ENCODE assay signal across 13 cellular contexts in genomic region chr15:49036650-49037545, GRCh38. TPM values are rescaled to one million over a fixed set of nuclear protein-coding genes. Genes with fewer than 3 reads are reported as not detected.
DNase-seq lines count a peak whose midpoint lies in the region; ATAC-seq, FAIRE-seq and TF ChIP-seq lines count a peak whose summit lies in the region.
"Had no signal": no experiment of that assay in that cellular context is flagged by ENCODE, and none has a peak within 500 bp of the region (broad histone marks: within the 10 kb centered on the region; RNA-seq: fewer than 3 reads in every experiment).

No MANE protein-coding gene starts in this region.

- POLR2A ChIA-PET in GM12878 (lab: Charles Lee), result interaction anchor here (0.6 to 1.5 kb wide), 3 partner anchors 11 to 307 kb away, joined by 3 to 11 read pairs (median 4); no protein-coding TSS in a partner anchor

- H4K20me1 ChIP-seq in GM12878 (ENCODE audit: control insufficient read depth, insufficient read depth), result no peaks in the 10 kb centered on the region

- TF ChIP-seq EP300 in GM12878 (IDR thresholded peaks at IDR 0.05; ENCODE audit: borderline replicate concordance in 1 of 2, control insufficient read depth in 1 of 2, low read depth in 2 of 2, low read length in 2 of 2), result no peak

- CTCF ChIA-PET in GM12878 (lab: Yijun Ruan, JAX), result interaction anchor here (0.6 to 2.1 kb wide), 4 partner anchors 10 to 104 kb away, joined by 3 to 6 read pairs (median 6); partner anchors contain the start of gene SECISBP2L

- RAD21 ChIA-PET in GM12878 (lab: Charles Lee; ENCODE audit: unreplicated experiment), result interaction anchor here (1.9 kb wide), 1 partner anchor 9 kb away, joined by 4 read pairs; the partner anchor contains the start of gene SECISBP2L

- TF ChIP-seq CTCF in GM12878 (IDR thresholded peaks at IDR 0.05 in 2 of 3, conservative IDR thresholded peaks at IDR 0.05 in 1 of 3; ENCODE audit: control insufficient read depth in 2 of 3, extremely low read depth in 1 of 3, insufficient read depth in 1 of 3, low read depth in 3 of 3, low read length in 3 of 3), result no peak

- H2AK5ac ChIP-seq in mesenchymal stem cell (ENCODE audit: low read length, severe bottlenecking), result no peak overlapping the region

- H3K27me3 ChIP-seq in GM12878 (replicated peaks in 1 of 2; ENCODE audit: control insufficient read depth in 2 of 2, insufficient read depth in 2 of 2, low read length in 1 of 2) (no peaks in the 10 kb centered on the region), mesenchymal stem cell (ENCODE audit: control insufficient read depth in 1 of 2, insufficient read depth in 1 of 2, low read length in 2 of 2) (no peaks in the 10 kb centered on the region)

- no peak overlapping the region for H2BK120ac ChIP-seq in mesenchymal stem cell (ENCODE audit: low read depth, low read length)

- H3K4me2 ChIP-seq in GM12878 (ENCODE audit: control insufficient read depth, insufficient read depth) (no peak overlapping the region), mesenchymal stem cell (ENCODE audit: low read length, poor library complexity, severe bottlenecking) (no peak overlapping the region)

- no peak overlapping the region for H3K14ac ChIP-seq in mesenchymal stem cell (ENCODE audit: low read length in 2 of 2)

- H3K9me3 ChIP-seq in GM12878 (replicated peaks; ENCODE audit: control insufficient read depth, insufficient read depth, low read length), result no peaks in the 10 kb centered on the region; the same call in 2 of the 3 replicates
- H3K9me3 ChIP-seq in mesenchymal stem cell (ENCODE audit: control insufficient read depth, low read length), result no peaks in the 10 kb centered on the region

- H3K4ac ChIP-seq in mesenchymal stem cell (ENCODE audit: low read depth in 1 of 2, low read length in 2 of 2), result no peak overlapping the region

- H3K23ac ChIP-seq in mesenchymal stem cell (ENCODE audit: low read length in 2 of 2), result no peak overlapping the region

- DNase-seq in ELR (ENCODE audit: low read depth) (peak; percentile 92), M059J (ENCODE audit: low read depth) (peak; percentile 19), GM12878 (ENCODE audit: low read depth, low spot score) (no peak), mesenchymal stem cell (peak; percentile 65), SKM-1 (lab: John Stamatoyannopoulos, UW; ENCODE audit: unreplicated experiment) (no peak), cerebellar cortex (ENCODE audit: low spot score) (no peak)
- no peak for DNase-seq in stimulated activated CD4-positive, alpha-beta T cell treated with anti-CD3 and anti-CD28 coated beads, Interleukin-4, amount 100 ng/mL, for 24 hours
- DNase-seq: MV-4-11, naive B cell, NCI-H774, small intestine had no signal

- in situ Hi-C loops in GM12878 (cut with MboI), result no loop called here

- H2BK12ac ChIP-seq in mesenchymal stem cell (ENCODE audit: low read length in 2 of 2), result no peak overlapping the region

- intact Hi-C loops in GM12878 (cut with micrococcal nuclease; ENCODE audit: unreplicated experiment), result no loop called here

- no peak overlapping the region for H3K4me3 ChIP-seq in GM12878
- no peak overlapping the region for H3K4me3 ChIP-seq in mesenchymal stem cell (ENCODE audit: insufficient read depth in 1 of 2, low read depth in 1 of 2, low read length in 2 of 2)

- H3K79me1 ChIP-seq in mesenchymal stem cell (replicated peaks; ENCODE audit: low read length, poor library complexity, severe bottlenecking), result peaks cover 13% of the 10 kb centered on the region

- H3K27ac ChIP-seq in GM12878 (ENCODE audit: control insufficient read depth, insufficient read depth) (no peak overlapping the region), mesenchymal stem cell (ENCODE audit: low read length, poor library complexity, severe bottlenecking) (peak overlapping the region; percentile 67)

- no peak for TF ChIP-seq POLR2A in GM12878 (IDR thresholded peaks at IDR 0.05; ENCODE audit: low read depth, low read length)

- 78% methylated on average over 3 of the region's 3 CpGs for WGBS in GM12878 (ENCODE audit: insufficient coverage, insufficient replicate concordance, low lambda C conversion rate, missing lambda C conversion rate)
- 11% methylated on average over 2 of the region's 3 CpGs for WGBS in mesenchymal stem cell

- ATAC-seq in GM12878, result peak; percentile 29; the same call in 1 of the 3 replicates
- no peak for ATAC-seq in HG02970 (IDR thresholded peaks at IDR 0.05; ENCODE audit: low FRiP score, unreplicated experiment)

- no peak for TF ChIP-seq RAD21 in GM12878 (IDR thresholded peaks at IDR 0.05; ENCODE audit: insufficient read depth, low read depth, low read length)

- no peak overlapping the region for H2AFZ ChIP-seq in GM12878 (ENCODE audit: control insufficient read depth, low read depth, low read length)
- H2AFZ ChIP-seq in mesenchymal stem cell (ENCODE audit: low read depth, low read length), result no peak overlapping the region

- no peak overlapping the region for H2BK5ac ChIP-seq in mesenchymal stem cell (ENCODE audit: low read depth, low read length, poor library complexity, severe bottlenecking)

- H3K79me2 ChIP-seq in GM12878 (ENCODE audit: control insufficient read depth, insufficient read depth, low read length), result peaks cover 18% of the 10 kb centered on the region

- no peak overlapping the region for H2BK15ac ChIP-seq in mesenchymal stem cell (ENCODE audit: low read depth, poor library complexity, severe bottlenecking)

- no peak overlapping the region for H3K9ac ChIP-seq in GM12878 (ENCODE audit: control insufficient read depth, insufficient read depth, low read length)
- no peak overlapping the region for H3K9ac ChIP-seq in mesenchymal stem cell (ENCODE audit: low read length)

- no peak overlapping the region for H4K8ac ChIP-seq in mesenchymal stem cell (ENCODE audit: low read length)

- no peak overlapping the region for H3K18ac ChIP-seq in mesenchymal stem cell (ENCODE audit: low read depth in 1 of 2, low read length in 2 of 2)

- H3K4me1 ChIP-seq in GM12878 (ENCODE audit: control insufficient read depth, insufficient read depth, low read length) (no peaks in the 10 kb centered on the region), mesenchymal stem cell (ENCODE audit: control insufficient read depth, insufficient read depth, low read depth, low read length) (no peaks in the 10 kb centered on the region)

- SMC1A ChIA-PET in GM12878 (lab: Charles Lee; ENCODE audit: uncharacterized antibody, unreplicated experiment), result interaction anchor here (0.6 to 3.1 kb wide), 5 partner anchors 9 to 1560 kb away, joined by 3 to 15 read pairs (median 6); partner anchors contain the start of gene SECISBP2L

- TSS peak; percentile 3 for BruUV-seq in GM12878 (replicated peaks; lab: Mats Ljungman, UMichigan)

- H4K91ac ChIP-seq in mesenchymal stem cell (ENCODE audit: low read length), result no peak overlapping the region

- H3K36me3 ChIP-seq in GM12878 (ENCODE audit: control insufficient read depth in 2 of 2, insufficient read depth in 2 of 2, low read length in 1 of 2) (peaks cover 3 to 6% of the 10 kb centered on the region in 2 experiments; a peak in 3 of 4 replicates), mesenchymal stem cell (ENCODE audit: control insufficient read depth in 1 of 2, insufficient read depth in 2 of 2, low read depth in 1 of 2, low read length in 2 of 2) (peaks cover 6 to 45% of the 10 kb centered on the region in 2 experiments)

- no peak for FAIRE-seq in GM12878 (lab: Jason Lieb, UNC)
- FAIRE-seq: H1, small intestine had no signal

TF ChIP-seq in GM12878, 131 proteins besides CTCF, POLR2A, EP300 and RAD21 (continues in another document):
- TF ChIP-seq CHD1 (IDR thresholded peaks at IDR 0.05; ENCODE audit: low read depth, low read length) (no peak), ZNF217 (IDR thresholded peaks at IDR 0.05) (no peak), MAX (IDR thresholded peaks at IDR 0.05; ENCODE audit: low read depth, low read length) (no peak)

RNA-seq across cellular contexts. Expression of gene SECISBP2L, which starts 9.3 kb away (rescaled TPM):
- total RNA-seq in M059J (2014; rRNA removed; shearing (Covaris generic)), result 15.0 and 19.7 TPM in 2 replicates
- 131 and 136 TPM in 2 replicates for total RNA-seq in GM12878 (2013; cell fraction: nucleolus; rRNA removed)
- 9.2 and 12.4 TPM in 2 replicates for total RNA-seq in GM12878 (2014; rRNA removed)
- 15.0 and 15.3 TPM in 2 replicates for total RNA-seq in GM12878 (2014; rRNA removed; fragmentation: Illumina TruSeq; extraction: Trizol)
- 15.8 and 16.2 TPM in 2 replicates for total RNA-seq in GM12878 (2021)
- polyA plus RNA-seq in GM12878 (2011; ENCODE audit: low read depth), result 6.0 TPM
- polyA plus RNA-seq in GM12878 (2011; rRNA removed), result 24.2 and 30.2 TPM in 2 replicates
- 10.4 and 14.5 TPM in 2 replicates for polyA plus RNA-seq in GM12878 (2011; cell fraction: cytosol; rRNA removed)
- 20.1 and 21.8 TPM in 2 replicates for polyA plus RNA-seq in GM12878 (2011; cell fraction: nucleus; rRNA removed)
- polyA plus RNA-seq in GM12878 (2012), result 12.5 and 15.1 TPM in 2 replicates
- polyA plus RNA-seq in GM12878 (2014; fragmentation: Illumina TruSeq; extraction: Trizol), result 11.8 and 14.0 TPM in 2 replicates
- polyA plus RNA-seq in GM12878 (2014; fragmentation: Nextera tagmentation; extraction: Ambion mirVana), result 1 to 10 TPM; 1.4 to 2.8 TPM
- polyA plus RNA-seq in GM12878 (2014; rRNA removed), result 7.0 and 7.5 TPM in 2 replicates
- polyA plus RNA-seq in GM12878 (2016; fragmentation: Nextera tagmentation; extraction: Ambion mirVana), result 10 to 100 TPM; 10.4 TPM
- 39.2 and 48.4 TPM in 2 replicates for polyA minus RNA-seq in GM12878 (2011; rRNA and poly(A)+ RNA removed)
- 11.4 and 15.6 TPM in 2 replicates for polyA minus RNA-seq in GM12878 (2011; cell fraction: cytosol; rRNA and poly(A)+ RNA removed)
- 32.4 and 40.4 TPM in 2 replicates for polyA minus RNA-seq in GM12878 (2011; cell fraction: nucleus; rRNA and poly(A)+ RNA removed)
- polyA plus RNA-seq in mesenchymal stem cell (2013, experiment 1 of 2), result 21.1 TPM
- 17.6 TPM for polyA plus RNA-seq in mesenchymal stem cell (2013, experiment 2 of 2)

Comparison
In these comparisons a context has a peak if more than half of its experiments do, and no peak if none do; other contexts are left out.
1. DNase-seq: peak in ELR (single experiment), M059J (single experiment) and mesenchymal stem cell (single experiment); none in GM12878 (single experiment), stimulated activated CD4-positive, alpha-beta T cell treated with anti-CD3 and anti-CD28 coated beads, Interleukin-4, amount 100 ng/mL, for 24 hours (single experiment), SKM-1 (single experiment) and cerebellar cortex (single experiment).